In the genomic region with DNA sequence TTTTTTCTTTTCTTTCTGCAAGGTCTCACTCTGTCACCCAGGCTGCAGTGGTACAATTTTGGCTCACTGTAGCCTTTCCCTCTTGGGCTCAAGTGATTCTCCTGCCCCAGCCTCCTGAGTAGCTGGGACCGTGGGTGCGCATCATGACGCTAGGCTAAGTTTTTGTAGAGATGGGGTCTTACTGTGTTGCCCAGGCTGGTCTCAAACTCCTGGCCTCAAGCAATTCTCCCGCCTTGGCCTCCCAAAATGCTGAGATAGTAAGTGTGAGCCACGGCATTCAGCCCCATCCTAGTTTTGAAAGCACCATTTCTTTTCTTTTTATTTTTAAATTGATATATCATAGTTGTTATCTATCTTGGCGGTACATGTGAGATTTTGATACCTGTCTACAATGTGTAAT, we compare ENCODE assay signal across 1 cellular context.
TF ChIP-seq lines count a peak whose summit lies in the region.

No MANE protein-coding gene starts in this region.

TF ChIP-seq in H1, 55 proteins besides CTCF, POLR2A, EP300 and RAD21:
- TF ChIP-seq POU5F1 (IDR thresholded peaks at IDR 0.05; ENCODE audit: low read depth, low read length) (no peak), RNF2 (IDR thresholded peaks at IDR 0.05; ENCODE audit: borderline replicate concordance, low read depth, low read length, missing control alignments, poor library complexity, severe bottlenecking) (no peak), CEBPB (IDR thresholded peaks at IDR 0.05; ENCODE audit: low read depth, low read length) (no peak), POLR2AphosphoS5 (IDR thresholded peaks at IDR 0.05; ENCODE audit: low read depth, low read length) (no peak), BACH1 (IDR thresholded peaks at IDR 0.05; ENCODE audit: low read length) (no peak), BRCA1 (IDR thresholded peaks at IDR 0.05; ENCODE audit: low read depth, low read length) (no peak), KDM1A (IDR thresholded peaks at IDR 0.05; ENCODE audit: borderline replicate concordance, low read length) (no peak), PHF8 (conservative IDR thresholded peaks at IDR 0.05; ENCODE audit: low read depth, low read length) (no peak), CREB1 (IDR thresholded peaks at IDR 0.05) (no peak), TAF7 (optimal IDR thresholded peaks at IDR 0.05; ENCODE audit: borderline replicate concordance, low read depth, low read length) (no peak), KDM4A (IDR thresholded peaks at IDR 0.05; ENCODE audit: low read depth, low read length, severe bottlenecking) (no peak), HDAC6 (IDR thresholded peaks at IDR 0.05; ENCODE audit: low read depth, low read length) (no peak), SIN3A (conservative IDR thresholded peaks at IDR 0.05 in 1 of 2, IDR thresholded peaks at IDR 0.05 in 1 of 2; ENCODE audit: low read depth in 1 of 2, low read length in 2 of 2) (no peak), HDAC2 (IDR thresholded peaks at IDR 0.05; ENCODE audit: borderline replicate concordance in 1 of 2, low read depth in 2 of 2, low read length in 2 of 2) (no peak), CHD1 (IDR thresholded peaks at IDR 0.05; ENCODE audit: low read depth, low read length) (no peak), SAP30 (IDR thresholded peaks at IDR 0.05; ENCODE audit: insufficient read depth, insufficient replicate concordance, low read length) (no peak), RBBP5 (IDR thresholded peaks at IDR 0.05; ENCODE audit: borderline replicate concordance, low read depth, low read length) (no peak), YY1 (IDR thresholded peaks at IDR 0.05; ENCODE audit: low read depth, low read length) (no peak), ZNF274 (IDR thresholded peaks at IDR 0.05; ENCODE audit: borderline replicate concordance, extremely low read depth, low read length) (no peak), EZH2 (IDR thresholded peaks at IDR 0.05; ENCODE audit: low read depth, low read length, severe bottlenecking) (no peak)
